In the genomic region with DNA sequence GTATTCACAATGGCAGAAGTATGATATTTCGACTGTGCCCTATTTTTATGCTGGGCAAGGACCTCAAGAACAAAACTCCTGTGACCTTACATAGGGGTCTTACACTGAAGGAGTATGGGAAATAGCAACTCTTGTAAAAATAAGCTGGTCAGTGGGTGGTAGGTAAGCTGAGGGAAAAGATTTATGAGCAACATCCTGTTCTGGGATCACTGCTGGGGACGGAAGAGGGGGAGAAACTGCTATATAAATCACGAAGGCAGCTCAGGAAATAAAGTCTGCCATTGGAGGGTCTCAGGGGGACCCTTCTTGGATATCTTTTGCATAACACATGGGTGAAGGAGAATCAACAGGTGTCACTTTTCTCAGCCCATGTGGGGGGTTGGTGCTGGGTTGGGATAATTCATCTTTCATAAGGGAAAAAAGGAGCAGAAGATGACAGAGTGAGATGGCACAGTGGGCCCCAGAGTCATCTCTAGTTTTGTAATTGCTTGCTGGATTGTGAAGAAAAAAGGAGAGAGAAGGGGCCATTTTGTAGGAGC, we compare ENCODE assay signal across 16 cellular contexts.
"Had no signal": no experiment of that assay in that cellular context is flagged by ENCODE, and none has a peak within 500 bp of the region (broad histone marks: within the 10 kb centered on the region; RNA-seq: fewer than 3 reads in every experiment).

No MANE protein-coding gene starts in this region.

- H3K36me3 ChIP-seq: left lung, thyroid gland had no signal

- H3K9me3 ChIP-seq: left lung, thyroid gland had no signal

- DNase-seq: activated CD4-positive, alpha-beta T cell treated with anti-CD3 and anti-CD28 coated beads for 1 hour; activated gamma-delta T cell; caudate nucleus; erythroblast; foreskin melanocyte; glutamatergic neuron; hypothalamus; left lung; midbrain; nucleus accumbens; posterior cingulate gyrus; stimulated activated CD4-positive, alpha-beta T cell treated with anti-CD3 and anti-CD28 coated beads, Interleukin-12 subunit alpha, Interleukin-12 subunit beta, amount 100 ng/mL, for 4 hours; stimulated activated CD4-positive, alpha-beta T cell treated with anti-CD3 and anti-CD28 coated beads, Interleukin-1b, Interleukin-23, amount 100 ng/mL, for 48 hours; stimulated activated CD8-positive, alpha-beta memory T cell treated with anti-CD3 and anti-CD28 coated beads, Interleukin-4, amount 100 ng/mL, for 48 hours; stimulated activated naive CD4-positive, alpha-beta T cell; thyroid gland had no signal

- H3K4me3 ChIP-seq: left lung, thyroid gland had no signal

- H3K27ac ChIP-seq: thyroid gland had no signal

- H3K27me3 ChIP-seq: left lung, thyroid gland had no signal
